11 cellular contexts compared by ENCODE assay signal in genomic region chr13:79869326-79869725, GRCh38.
DNase-seq lines count a peak whose midpoint lies in the region; ATAC-seq and TF ChIP-seq lines count a peak whose summit lies in the region.
"Had no signal": no experiment of that assay in that cellular context is flagged by ENCODE, and none has a peak within 500 bp of the region (broad histone marks: within the 10 kb centered on the region; RNA-seq: fewer than 3 reads in every experiment).

No MANE protein-coding gene starts in this region.

- BruUV-seq in PC-9 (replicated peaks; lab: Mats Ljungman, UMichigan): no TSS peak

- H3K4me1 ChIP-seq in PC-9 (replicated peaks; ENCODE audit: insufficient read depth) (peaks cover 17% of the 10 kb centered on the region), iPS-18a (ENCODE audit: control insufficient read depth, low read depth, low read length) (peaks cover 21% of the 10 kb centered on the region), thyroid gland (no peaks in the 10 kb centered on the region)
- H3K4me1 ChIP-seq: spleen had no signal

- DNase-seq in DMS53 (lab: John Stamatoyannopoulos, UW): peak; percentile 72
- DNase-seq in DMS53 treated with DMSO at 0.1 percent for 48 hours (lab: John Stamatoyannopoulos, UW; ENCODE audit: unreplicated experiment): no peak
- peak; percentile 32 to 85 for DNase-seq in PC-9
- peak; percentile 77 for DNase-seq in renal cortical epithelial cell (ENCODE audit: low read depth)
- no peak for DNase-seq in thyroid gland
- no peak for DNase-seq in RWPE1 (ENCODE audit: low spot score)
- DNase-seq: activated B cell treated with CpG ODN at 0.5 μM for 24 hours, SHP77 treated with DMSO at 0.1 percent for 48 hours, spleen had no signal

- ATAC-seq in HG03565 (IDR thresholded peaks at IDR 0.05; ENCODE audit: unreplicated experiment): no peak

- intact Hi-C loops in PC-9 (cut with micrococcal nuclease; ENCODE audit: unreplicated experiment) (loop anchor here (1.0 kb wide), 2 partner anchors 67 to 472 kb away; partner anchors contain the start of gene SPRY2), thyroid gland (cut with DNase I) (no loop called here)

- CTCF ChIA-PET in PC-9 (lab: Charles Lee): no interaction called here
- CTCF ChIA-PET in RWPE1 (lab: Yijun Ruan, JAX): no interaction called here

- H3K27me3 ChIP-seq in PC-9 (ENCODE audit: insufficient read depth, low read depth) (no peaks in the 10 kb centered on the region), iPS-18a (ENCODE audit: control insufficient read depth, insufficient read depth, low read length) (no peaks in the 10 kb centered on the region), thyroid gland (no peaks in the 10 kb centered on the region)
- H3K27me3 ChIP-seq: spleen had no signal

- no peak overlapping the region for H3K27ac ChIP-seq in PC-9
- peak overlapping the region; percentile 62 for H3K27ac ChIP-seq in iPS-18a (ENCODE audit: low read length)
- H3K27ac ChIP-seq in thyroid gland: no peak overlapping the region
- no peak overlapping the region for H3K27ac ChIP-seq in RWPE1
- H3K27ac ChIP-seq: spleen had no signal

- H3K9ac ChIP-seq in iPS-18a (ENCODE audit: low read length): peak overlapping the region; percentile 8

- no peak for TF ChIP-seq CTCF in PC-9 (conservative IDR thresholded peaks at IDR 0.05)
- no peak for TF ChIP-seq CTCF in thyroid gland (IDR thresholded peaks at IDR 0.05)
- no peak for TF ChIP-seq CTCF in RWPE1 (conservative IDR thresholded peaks at IDR 0.05; ENCODE audit: low read depth)

- no peak for TF ChIP-seq POLR2A in thyroid gland (IDR thresholded peaks at IDR 0.05)

- WGBS in thyroid gland, 2 donors: 37 to 60% methylated on average over 2 of the region's 2 CpGs

- H2AFZ ChIP-seq in PC-9: no peak overlapping the region

- H4K20me1 ChIP-seq in PC-9 (ENCODE audit: insufficient read depth): no peaks in the 10 kb centered on the region

- H3F3A ChIP-seq in PC-9 (ENCODE audit: insufficient read depth, low read depth): no peaks in the 10 kb centered on the region

- no peaks in the 10 kb centered on the region for H3K36me3 ChIP-seq in PC-9 (ENCODE audit: low read depth)
- H3K36me3 ChIP-seq in iPS-18a (ENCODE audit: control insufficient read depth, low read depth, low read length): no peaks in the 10 kb centered on the region
- H3K36me3 ChIP-seq in thyroid gland: no peaks in the 10 kb centered on the region
- H3K36me3 ChIP-seq: spleen had no signal

- no peaks in the 10 kb centered on the region for H3K79me2 ChIP-seq in PC-9 (ENCODE audit: low read depth)

- no peaks in the 10 kb centered on the region for H3K9me2 ChIP-seq in PC-9 (ENCODE audit: insufficient read depth)

- POLR2A ChIA-PET in PC-9 (lab: Charles Lee; ENCODE audit: unreplicated experiment): interaction anchor here (0.6 kb wide), 1 partner anchor 446 kb away, joined by 9 read pairs; no protein-coding TSS in a partner anchor
- POLR2A ChIA-PET in RWPE1 (lab: Yijun Ruan, JAX; ENCODE audit: low non-redundant PET): no interaction called here

- H3K4me2 ChIP-seq in PC-9: peak overlapping the region; percentile 43; the same call in 1 of the 2 replicates

- H3K4me3 ChIP-seq in PC-9 (no peak overlapping the region), iPS-18a (ENCODE audit: low read length) (peak overlapping the region; percentile 4), thyroid gland (replicated peaks in 1 of 3) (no peak overlapping the region)
- H3K4me3 ChIP-seq: spleen had no signal

- H3K9me3 ChIP-seq in PC-9 (ENCODE audit: insufficient read depth, low read depth): no peaks in the 10 kb centered on the region
- H3K9me3 ChIP-seq in iPS-18a (ENCODE audit: control insufficient read depth, low read depth, low read length): no peaks in the 10 kb centered on the region
- H3K9me3 ChIP-seq in thyroid gland: no peaks in the 10 kb centered on the region
- H3K9me3 ChIP-seq: spleen had no signal

Comparison
In these comparisons a context has a peak if more than half of its experiments do, and no peak if none do; other contexts are left out.
1. DNase-seq: peak in DMS53 (single experiment), PC-9 (2 of 2) and renal cortical epithelial cell (single experiment); none in DMS53 treated with DMSO at 0.1 percent for 48 hours (single experiment), thyroid gland (0 of 2) and RWPE1 (single experiment).